In the genomic region with DNA sequence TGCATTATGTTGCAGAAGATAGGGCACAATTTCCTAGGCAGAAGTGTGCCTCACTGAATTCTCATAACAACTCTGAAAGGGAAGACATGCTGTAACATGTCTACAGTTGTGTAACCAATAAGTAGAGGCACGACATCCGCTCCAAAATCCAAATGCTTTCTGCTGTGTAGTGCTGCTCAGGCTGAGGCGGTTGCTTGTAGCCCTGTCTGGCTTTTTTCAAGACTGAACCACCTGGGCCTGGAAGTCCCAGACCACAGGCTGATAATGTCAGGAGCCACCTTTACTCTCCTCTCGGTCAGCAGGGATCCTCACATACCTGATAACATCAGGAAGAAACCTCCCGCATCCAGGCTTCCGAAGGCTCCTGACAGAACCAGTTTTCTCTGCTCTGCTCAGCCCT, we compare ENCODE assay signal across 29 cellular contexts. TPM values are rescaled to one million over a fixed set of nuclear protein-coding genes. Genes with fewer than 3 reads are reported as not detected.
DNase-seq lines count a peak whose midpoint lies in the region; ATAC-seq and TF ChIP-seq lines count a peak whose summit lies in the region.
"Had no signal": no experiment of that assay in that cellular context is flagged by ENCODE, and none has a peak within 500 bp of the region (broad histone marks: within the 10 kb centered on the region; RNA-seq: fewer than 3 reads in every experiment).

No MANE protein-coding gene starts in this region.

- H3K14ac ChIP-seq in trophoblast cell (ENCODE audit: low read length), result no peak overlapping the region

- H3K4me2 ChIP-seq in trophoblast cell (ENCODE audit: low read length), result peak overlapping the region; percentile 35

- H3K27ac ChIP-seq in RWPE1 (peak overlapping the region; percentile 90), epithelial cell of prostate (peak overlapping the region; percentile 77), trophoblast cell (ENCODE audit: low read depth, low read length) (peak overlapping the region; percentile 90), right atrium auricular region (no peak overlapping the region)
- H3K27ac ChIP-seq: uterus had no signal

- H3K4ac ChIP-seq in trophoblast cell (ENCODE audit: low read depth, low read length), result no peak overlapping the region

- H2BK5ac ChIP-seq in trophoblast cell (ENCODE audit: low read depth, low read length, poor library complexity), result no peak overlapping the region

- H4K12ac ChIP-seq in trophoblast cell (ENCODE audit: low read depth, low read length), result no peak overlapping the region

- H3K4me3 ChIP-seq in trophoblast cell (ENCODE audit: low read depth, low read length) (no peak overlapping the region), right atrium auricular region (no peak overlapping the region)
- H3K4me3 ChIP-seq: heart left ventricle, uterus had no signal

- H3K4me3 Mint-ChIP-seq in nephron progenitor cell, result no peak overlapping the region
- H3K4me3 Mint-ChIP-seq: activated naive CD8-positive, alpha-beta T cell; activated T-helper 1 cell treated with anti-CD3 and anti-CD28 coated beads, Interleukin-12 subunit alpha, Interleukin-12 subunit beta, Interleukin-2, Interleukin-4 antibody, amounts not matched to agents 30 ng/mL and 10 ng/mL and 1 ng/mL, durations not matched to agents 14 hours and 24 hours and 36 hours; IgD-negative memory B cell; stimulated activated memory B cell treated with anti-CD40 and anti-IgM and Interleukin-4, amounts not matched to agents 10 μg/mL and 1 μg/mL and 100 μg/mL, for 72 hours; WTC11 had no signal

- no CpG with 5 or more reads among the region's 6 CpGs for WGBS in trophoblast cell (ENCODE audit: extremely low coverage, insufficient coverage, insufficient read length)

- H3K79me1 ChIP-seq in trophoblast cell (ENCODE audit: low read length), result peaks cover 20% of the 10 kb centered on the region

- H3K9me3 ChIP-seq in trophoblast cell (ENCODE audit: insufficient read depth, low read depth, low read length) (no peaks in the 10 kb centered on the region), right atrium auricular region (no peaks in the 10 kb centered on the region)
- H3K9me3 ChIP-seq: heart left ventricle, uterus had no signal

- no peak overlapping the region for H3K18ac ChIP-seq in trophoblast cell (ENCODE audit: low read length)

- no peak for ATAC-seq in HG03097 (IDR thresholded peaks at IDR 0.05; ENCODE audit: low FRiP score, unreplicated experiment)
- ATAC-seq: heart left ventricle; left cardiac atrium; stimulated activated memory B cell treated with anti-CD40 and anti-IgM and Interleukin-4, amounts not matched to agents 10 μg/mL and 1 μg/mL and 100 μg/mL, for 72 hours; WTC11 had no signal

- H3K4me1 ChIP-seq in trophoblast cell (ENCODE audit: control insufficient read depth in 1 of 2, insufficient read depth in 2 of 2, low read length in 2 of 2) (peaks cover 17 to 19% of the 10 kb centered on the region in 2 experiments), right atrium auricular region (peaks cover 0 to 16% of the 10 kb centered on the region in 2 donors)
- H3K4me1 ChIP-seq: uterus had no signal

- CTCF ChIA-PET in RWPE1 (lab: Yijun Ruan, JAX), result interaction anchor here (0.7 to 1.2 kb wide), 3 partner anchors 18 to 265 kb away, joined by 3 read pairs; no protein-coding TSS in a partner anchor

- H3K36me3 Mint-ChIP-seq in nephron progenitor cell (ENCODE audit: low read depth), result no peaks in the 10 kb centered on the region
- H3K36me3 Mint-ChIP-seq: activated naive CD8-positive, alpha-beta T cell; stimulated activated memory B cell treated with anti-CD40 and anti-IgM and Interleukin-4, amounts not matched to agents 10 μg/mL and 1 μg/mL and 100 μg/mL, for 72 hours; WTC11 had no signal

- DNase-seq in HPDE6-E6E7 (ENCODE audit: extremely low spot score) (peak; percentile 12), RWPE1 (ENCODE audit: low spot score) (peak; percentile 59), epithelial cell of prostate (ENCODE audit: low read depth, low spot score) (peak; percentile 49), trophoblast cell (peak; percentile 93), NCI-H128 (lab: John Stamatoyannopoulos, UW; ENCODE audit: unreplicated experiment) (no peak), nephron progenitor cell (no peak), right atrium auricular region (ENCODE audit: low spot score) (no peak)
- DNase-seq: activated CD4-positive, alpha-beta T cell treated with anti-CD3 and anti-CD28 coated beads, Interleukin-2, amount 50 U/mL, for 1 hour; aorta; C1 segment of cervical spinal cord; Calu3; central memory CD4-positive, alpha-beta T cell; dermis blood vessel endothelial cell; EL; heart left ventricle; left cardiac atrium; NCI-H1417; NCI-H2107; NCI-H524; stimulated activated CD4-positive, alpha-beta T cell treated with anti-CD3 and anti-CD28 coated beads, Interleukin-4, amount 100 ng/mL, for 1 hour; T-helper 9 cell; uterus had no signal

- no peak overlapping the region for H3K27ac Mint-ChIP-seq in nephron progenitor cell
- H3K27ac Mint-ChIP-seq: activated naive CD8-positive, alpha-beta T cell; activated T-helper 1 cell treated with anti-CD3 and anti-CD28 coated beads, Interleukin-12 subunit alpha, Interleukin-12 subunit beta, Interleukin-2, Interleukin-4 antibody, amounts not matched to agents 30 ng/mL and 10 ng/mL and 1 ng/mL, durations not matched to agents 14 hours and 24 hours and 36 hours; stimulated activated memory B cell treated with anti-CD40 and anti-IgM and Interleukin-4, amounts not matched to agents 10 μg/mL and 1 μg/mL and 100 μg/mL, for 72 hours; WTC11 had no signal

- H2AK5ac ChIP-seq in trophoblast cell (ENCODE audit: low read length), result no peak overlapping the region

- H3K9me3 Mint-ChIP-seq in nephron progenitor cell, result no peaks in the 10 kb centered on the region
- H3K9me3 Mint-ChIP-seq: activated T-helper 1 cell treated with anti-CD3 and anti-CD28 coated beads, Interleukin-12 subunit alpha, Interleukin-12 subunit beta, Interleukin-2, Interleukin-4 antibody, amounts not matched to agents 30 ng/mL and 10 ng/mL and 1 ng/mL, durations not matched to agents 14 hours and 24 hours and 36 hours; stimulated activated memory B cell treated with anti-CD40 and anti-IgM and Interleukin-4, amounts not matched to agents 10 μg/mL and 1 μg/mL and 100 μg/mL, for 72 hours; WTC11 had no signal

- peak overlapping the region; percentile 35 for H2AFZ ChIP-seq in trophoblast cell (ENCODE audit: insufficient read depth, low read length, poor library complexity)

- H4K91ac ChIP-seq in trophoblast cell (ENCODE audit: low read depth, low read length), result no peak overlapping the region

- H2BK12ac ChIP-seq in trophoblast cell (ENCODE audit: low read length), result no peak overlapping the region

- H3K27me3 ChIP-seq in trophoblast cell (ENCODE audit: insufficient read depth, low read length) (no peaks in the 10 kb centered on the region), right atrium auricular region (no peaks in the 10 kb centered on the region)
- H3K27me3 ChIP-seq: heart left ventricle, uterus had no signal

- H2BK120ac ChIP-seq in trophoblast cell (ENCODE audit: insufficient read depth, low read length, poor library complexity), result peak overlapping the region; percentile 83

- no peak overlapping the region for H3K23ac ChIP-seq in trophoblast cell (ENCODE audit: low read length)

- peaks cover 21% of the 10 kb centered on the region for H3K27me3 Mint-ChIP-seq in nephron progenitor cell (ENCODE audit: low read depth, poor library complexity)

- POLR2A ChIA-PET in RWPE1 (lab: Yijun Ruan, JAX; ENCODE audit: low non-redundant PET), result no interaction called here

- TF ChIP-seq CTCF in RWPE1 (conservative IDR thresholded peaks at IDR 0.05; ENCODE audit: low read depth), result no peak
- TF ChIP-seq CTCF in nephron progenitor cell (IDR thresholded peaks at IDR 0.05), result no peak
- no peak for TF ChIP-seq CTCF in right atrium auricular region (IDR thresholded peaks at IDR 0.05)

- H3K36me3 ChIP-seq in trophoblast cell (ENCODE audit: control insufficient read depth in 1 of 2, insufficient read depth in 2 of 2, low read length in 2 of 2) (no peaks in the 10 kb centered on the region), right atrium auricular region (no peaks in the 10 kb centered on the region)
- H3K36me3 ChIP-seq: heart left ventricle, uterus had no signal

- H3K4me1 Mint-ChIP-seq in nephron progenitor cell, result peaks cover 4% of the 10 kb centered on the region
- H3K4me1 Mint-ChIP-seq: IgD-negative memory B cell; stimulated activated memory B cell treated with anti-CD40 and anti-IgM and Interleukin-4, amounts not matched to agents 10 μg/mL and 1 μg/mL and 100 μg/mL, for 72 hours had no signal

- peaks cover 10% of the 10 kb centered on the region for H3K79me2 ChIP-seq in trophoblast cell (ENCODE audit: control insufficient read depth, insufficient read depth, low read length, poor library complexity)

- no peak overlapping the region for H3K9ac ChIP-seq in trophoblast cell (ENCODE audit: low read length)

- no peak overlapping the region for H4K8ac ChIP-seq in trophoblast cell (ENCODE audit: low read depth, low read length)

RNA-seq across cellular contexts. Expression of gene AKNAD1, which starts 10.9 kb away (rescaled TPM):
- polyA plus RNA-seq in trophoblast cell (2013), result 0.19 and 0.26 TPM in 2 replicates
- not detected for total RNA-seq in right atrium auricular region
- total RNA-seq: activated T-helper 1 cell treated with anti-CD3 and anti-CD28 coated beads, Interleukin-12 subunit alpha, Interleukin-12 subunit beta, Interleukin-2, Interleukin-4 antibody, amounts not matched to agents 30 ng/mL and 10 ng/mL and 1 ng/mL, durations not matched to agents 14 hours and 24 hours and 36 hours; Calu3; left cardiac atrium; renal cortical epithelial cell; WTC11 had no signal
- polyA plus RNA-seq: aorta, IgD-negative memory B cell had no signal

RNA-seq across cellular contexts. Expression of gene GPSM2, which starts 30.8 kb away (rescaled TPM):
- polyA plus RNA-seq in trophoblast cell (2013), result 33.5 and 33.8 TPM in 2 replicates
- total RNA-seq in right atrium auricular region, result 10 to 100 TPM in 1 of 2 donors, 1 to 10 TPM in 1; 7.9 to 17.2 TPM

Comparison
In these comparisons a context has a peak if more than half of its experiments do, and no peak if none do; other contexts are left out.
1. DNase-seq: peak in HPDE6-E6E7 (single experiment), RWPE1 (single experiment), epithelial cell of prostate (single experiment) and trophoblast cell (2 of 2); none in NCI-H128 (single experiment), nephron progenitor cell (single experiment) and right atrium auricular region (single experiment).
2. H3K27ac ChIP-seq: peak in RWPE1 (single experiment), epithelial cell of prostate (single experiment) and trophoblast cell (single experiment); none in right atrium auricular region (0 of 2).